In genomic region chr16:24289301-24289700, GRCh38 we compare ENCODE assay signal across 17 cellular contexts.
DNase-seq lines count a peak whose midpoint lies in the region; ATAC-seq and TF ChIP-seq lines count a peak whose summit lies in the region.
"Had no signal": no experiment of that assay in that cellular context is flagged by ENCODE, and none has a peak within 500 bp of the region (broad histone marks: within the 10 kb centered on the region; RNA-seq: fewer than 3 reads in every experiment).

No MANE protein-coding gene starts in this region.

- DNase-seq in MM.1S (peak; percentile 71), middle frontal gyrus (ENCODE audit: extremely low spot score, low spot score) (peak; percentile 36), NCI-H748 (lab: John Stamatoyannopoulos, UW; ENCODE audit: unreplicated experiment) (no peak), RWPE1 (ENCODE audit: low spot score) (no peak)
- DNase-seq: Caco-2; CD4-positive, CD25-positive, alpha-beta regulatory T cell; CD8-positive, alpha-beta T cell; DMS153; DND-41; GM23248; H7; HCEC 1CT had no signal

- no peaks in the 10 kb centered on the region for H3K79me2 ChIP-seq in MM.1S (ENCODE audit: low read length)

- peak overlapping the region; percentile 17; the same call in 1 of the 2 replicates for H3K9ac ChIP-seq in MM.1S (ENCODE audit: low read length)
- H3K9ac ChIP-seq: BLaER1, GM23248 had no signal

- no peaks in the 10 kb centered on the region for H3K9me2 ChIP-seq in MM.1S (replicated peaks; ENCODE audit: insufficient read depth, low read length)

- no peaks in the 10 kb centered on the region for H4K20me1 ChIP-seq in MM.1S (ENCODE audit: insufficient read depth, low read length)
- H4K20me1 ChIP-seq: BLaER1 had no signal

- no peak for ATAC-seq in HG03025 (IDR thresholded peaks at IDR 0.05; ENCODE audit: low FRiP score, unreplicated experiment)
- ATAC-seq: CD8-positive, alpha-beta T cell; GM12878 had no signal

- H2AFZ ChIP-seq in MM.1S (ENCODE audit: low read length): peak overlapping the region; percentile 7; the same call in 1 of the 2 replicates
- H2AFZ ChIP-seq: GM23248 had no signal

- TF ChIP-seq CTCF in MM.1S (IDR thresholded peaks at IDR 0.05; ENCODE audit: low read length): no peak
- TF ChIP-seq CTCF in RWPE1 (conservative IDR thresholded peaks at IDR 0.05; ENCODE audit: low read depth): no peak

- H3F3A ChIP-seq in MM.1S (ENCODE audit: insufficient read depth, low read length): peaks cover 27% of the 10 kb centered on the region

- H3K27me3 ChIP-seq in MM.1S (replicated peaks; ENCODE audit: insufficient read depth, low read length): no peaks in the 10 kb centered on the region
- H3K27me3 ChIP-seq: BLaER1 had no signal

- H3K27ac ChIP-seq in MM.1S (ENCODE audit: low read length) (peak overlapping the region; percentile 54; the same call in 1 of the 2 replicates), cingulate gyrus (ENCODE audit: low read depth, low read length) (peak overlapping the region; percentile 39), RWPE1 (no peak overlapping the region)
- H3K27ac ChIP-seq: BLaER1, C4-2B, GM23248 had no signal

- no peaks in the 10 kb centered on the region for H3K36me3 ChIP-seq in MM.1S (replicated peaks; ENCODE audit: insufficient read depth, low read length)
- H3K36me3 ChIP-seq: BLaER1 had no signal

- CTCF ChIA-PET in RWPE1 (lab: Yijun Ruan, JAX): interaction anchor here (0.7 to 1.3 kb wide), 3 partner anchors 15 to 130 kb away, joined by 3 to 4 read pairs (median 3); no protein-coding TSS in a partner anchor

- POLR2A ChIA-PET in RWPE1 (lab: Yijun Ruan, JAX; ENCODE audit: low non-redundant PET): no interaction called here

- no peaks in the 10 kb centered on the region for H3K9me3 ChIP-seq in MM.1S (replicated peaks; ENCODE audit: insufficient read depth, low read length)
- H3K9me3 ChIP-seq: BLaER1, Caco-2 had no signal

- peak overlapping the region; percentile 56 for H3K4me2 ChIP-seq in MM.1S (ENCODE audit: low read depth, low read length)
- H3K4me2 ChIP-seq: BLaER1 had no signal

- H3K4me1 ChIP-seq in MM.1S (ENCODE audit: low read length): peaks cover 36% of the 10 kb centered on the region
- H3K4me1 ChIP-seq: BLaER1, Caco-2 had no signal

- H3K4me3 ChIP-seq in MM.1S (ENCODE audit: low read length): peak overlapping the region; percentile 35; the same call in 1 of the 2 replicates
- H3K4me3 ChIP-seq: BLaER1, GM12878, GM23248 had no signal

Comparison
In these comparisons a context has a peak if more than half of its experiments do, and no peak if none do; other contexts are left out.
1. DNase-seq: peak in MM.1S (single experiment) and middle frontal gyrus (single experiment); none in NCI-H748 (single experiment) and RWPE1 (single experiment).